In genomic region chr9:130962418-130963316, GRCh38 we compare ENCODE assay signal across 10 cellular contexts. TPM values are rescaled to one million over a fixed set of nuclear protein-coding genes. Genes with fewer than 3 reads are reported as not detected.
DNase-seq lines count a peak whose midpoint lies in the region; ATAC-seq, FAIRE-seq and TF ChIP-seq lines count a peak whose summit lies in the region.
"Had no signal": no experiment of that assay in that cellular context is flagged by ENCODE, and none has a peak within 500 bp of the region (broad histone marks: within the 10 kb centered on the region; RNA-seq: fewer than 3 reads in every experiment).

No MANE protein-coding gene starts in this region.

- no peak for TF ChIP-seq POLR2A in erythroblast (IDR thresholded peaks at IDR 0.05; ENCODE audit: low read length)

- no peaks in the 10 kb centered on the region for H3K9me3 ChIP-seq in lower lobe of right lung

- TF ChIP-seq CTCF in bronchial epithelial cell (IDR thresholded peaks at IDR 0.05; ENCODE audit: insufficient read depth, low read length, severe bottlenecking), result no peak
- no peak for TF ChIP-seq CTCF in lower lobe of right lung (IDR thresholded peaks at IDR 0.05)

- intact Hi-C loops in lower lobe of right lung (cut with DNase I), result no loop called here

- H3K4me3 ChIP-seq in bronchial epithelial cell (ENCODE audit: low read depth, low read length) (no peak overlapping the region), lower lobe of right lung (no peak overlapping the region)

- H3K27me3 ChIP-seq in bronchial epithelial cell (ENCODE audit: control insufficient read depth, insufficient read depth, low read length), result no peaks in the 10 kb centered on the region
- peaks cover 6% of the 10 kb centered on the region for H3K27me3 ChIP-seq in lower lobe of right lung (ENCODE audit: low read depth)

- peaks cover 4% of the 10 kb centered on the region for H3K4me1 ChIP-seq in lower lobe of right lung

- no peaks in the 10 kb centered on the region for H3K36me3 ChIP-seq in bronchial epithelial cell (ENCODE audit: control insufficient read depth, insufficient read depth, low read length)
- no peaks in the 10 kb centered on the region for H3K36me3 ChIP-seq in lower lobe of right lung

- no peak for FAIRE-seq in bronchial epithelial cell (lab: Jason Lieb, UNC)
- FAIRE-seq: colon had no signal

- ATAC-seq in lower lobe of right lung (peak; percentile 50 to 51), HG02852 (IDR thresholded peaks at IDR 0.05; ENCODE audit: unreplicated experiment) (no peak), GM21786 (IDR thresholded peaks at IDR 0.05; ENCODE audit: unreplicated experiment) (no peak)
- ATAC-seq: activated CD4-positive, alpha-beta T cell treated with anti-CD3 and anti-CD28 coated beads for 36 hours had no signal

- peak; percentile 99 for DNase-seq in AG08395 (ENCODE audit: low spot score)
- peak; percentile 95 for DNase-seq in LHCN-M2 (ENCODE audit: low read depth)
- DNase-seq in bronchial epithelial cell (ENCODE audit: low read depth), result peak; percentile 92
- no peak for DNase-seq in lower lobe of right lung
- DNase-seq in NCI-H2029 (lab: John Stamatoyannopoulos, UW), result no peak
- DNase-seq in erythroblast (lab: John Stamatoyannopoulos, UW), result no peak
- DNase-seq: activated CD4-positive, alpha-beta T cell treated with anti-CD3 and anti-CD28 coated beads for 36 hours had no signal

- H3K27ac ChIP-seq in lower lobe of right lung, result no peak overlapping the region

RNA-seq across cellular contexts. Expression of gene FIBCD1, which starts 23.6 kb away (rescaled TPM):
- total RNA-seq in LHCN-M2 (2014; rRNA removed) (0.51 and 1.7 TPM in 2 replicates), bronchial epithelial cell (0.26 and 0.51 TPM in 2 replicates), lower lobe of right lung (1.3 TPM)
- 4.1 TPM for polyA plus RNA-seq in LHCN-M2 (2012)
- total RNA-seq: activated CD4-positive, alpha-beta T cell treated with anti-CD3 and anti-CD28 coated beads for 36 hours had no signal

RNA-seq across cellular contexts. Expression of gene LAMC3, which starts 46.3 kb away (rescaled TPM):
- not detected in 2 replicates for total RNA-seq in LHCN-M2 (2014; rRNA removed)
- polyA plus RNA-seq in LHCN-M2 (2012), result not detected
- not detected in 2 replicates for total RNA-seq in bronchial epithelial cell
- total RNA-seq in lower lobe of right lung, result 26.4 TPM

Comparison
In these comparisons a context has a peak if more than half of its experiments do, and no peak if none do; other contexts are left out.
1. DNase-seq: peak in AG08395 (single experiment), LHCN-M2 (single experiment) and bronchial epithelial cell (single experiment); none in lower lobe of right lung (single experiment), NCI-H2029 (single experiment) and erythroblast (0 of 2).
2. ATAC-seq: peak in lower lobe of right lung (2 of 2); none in HG02852 (single experiment) and GM21786 (single experiment).
3. RNA of gene LAMC3, which starts 46.3 kb away (total RNA-seq): 26.4 TPM in lower lobe of right lung (single experiment); not detected in LHCN-M2 and not detected in bronchial epithelial cell; every median in the first group is over 10 times any median in the second.